8 cellular contexts compared by ENCODE assay signal in the genomic region with DNA sequence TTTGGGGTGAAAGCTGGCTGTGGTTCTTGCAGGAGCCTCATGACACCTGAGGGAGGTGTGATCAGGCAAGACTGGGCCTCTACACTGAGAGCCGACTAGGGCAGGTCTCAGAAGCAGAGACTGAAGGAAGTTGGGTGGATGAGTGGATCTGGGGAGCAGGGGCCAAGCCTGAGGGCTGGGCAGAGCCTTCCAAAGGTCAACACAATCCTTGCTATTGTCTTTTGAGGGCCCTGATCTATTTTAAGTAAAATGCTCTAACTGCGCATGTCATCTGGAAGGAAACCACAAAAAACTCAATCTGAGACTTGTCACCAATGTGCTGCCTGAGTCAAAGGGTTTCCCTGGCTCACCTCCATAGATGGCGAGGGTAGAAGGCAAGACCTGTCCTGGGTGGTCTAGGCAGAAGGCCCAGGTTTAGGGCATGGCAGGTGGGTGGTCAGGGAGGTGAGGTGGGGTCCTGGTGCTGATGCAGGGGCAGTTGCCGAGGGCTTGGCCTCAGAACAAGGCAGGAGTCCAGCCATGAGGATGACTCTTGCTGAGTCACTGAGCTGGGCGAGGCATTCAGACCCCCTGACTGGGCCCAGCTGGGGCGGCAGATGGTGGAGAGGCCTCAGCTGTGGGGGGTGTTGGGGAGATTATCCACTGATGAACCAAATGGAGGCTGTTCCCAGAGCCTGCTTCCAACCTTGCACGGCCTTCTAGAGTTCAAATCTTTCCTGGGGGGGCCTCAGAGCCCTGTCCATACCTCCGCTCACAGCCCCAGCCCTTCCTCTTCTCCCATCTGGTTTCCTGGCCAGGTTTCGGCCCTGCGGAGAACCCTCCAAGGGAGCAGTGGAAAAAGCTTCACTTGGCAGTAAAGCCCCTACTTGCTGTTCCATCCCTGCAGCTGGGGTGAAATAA. TPM values are rescaled to one million over a fixed set of nuclear protein-coding genes. Genes with fewer than 3 reads are reported as not detected.
DNase-seq lines count a peak whose midpoint lies in the region; ATAC-seq lines count a peak whose summit lies in the region.

No MANE protein-coding gene starts in this region.

- DNase-seq in D341Med (ENCODE audit: low spot score) (peak; percentile 86), NCI-H1694 treated with DMSO at 0.1 percent for 48 hours (lab: John Stamatoyannopoulos, UW) (peak; percentile 81), left ventricle myocardium superior (peak; percentile 75), NCI-H2081 (lab: John Stamatoyannopoulos, UW) (no peak), ecto neural progenitor cell (ENCODE audit: low spot score) (no peak)

- H3K36me3 ChIP-seq in skeletal muscle tissue (ENCODE audit: control insufficient read depth in 3 of 3, insufficient read depth in 3 of 3, low read length in 3 of 3): peaks cover 0 to 5% (median 4%) of the 10 kb centered on the region in 3 donors

- no peaks in the 10 kb centered on the region for H3K9me3 ChIP-seq in skeletal muscle tissue (ENCODE audit: control insufficient read depth in 3 of 3, low read length in 3 of 3)

- peak overlapping the region in 2 of 3 donors; percentile 50 to 57 for H3K9ac ChIP-seq in skeletal muscle tissue (ENCODE audit: low read depth in 1 of 3, low read length in 3 of 3)

- H3K27ac ChIP-seq in adipose tissue (ENCODE audit: low read depth, low read length) (peak overlapping the region; percentile 8), skeletal muscle tissue (ENCODE audit: low read depth, low read length) (peak overlapping the region; percentile 69)

- H3K27me3 ChIP-seq in skeletal muscle tissue (ENCODE audit: control insufficient read depth in 3 of 3, insufficient read depth in 3 of 3, low read length in 3 of 3): no peaks in the 10 kb centered on the region

- ATAC-seq in left ventricle myocardium superior (peak; percentile 80), HG02840 (IDR thresholded peaks at IDR 0.05; ENCODE audit: low FRiP score, unreplicated experiment) (no peak)

- H3K4me1 ChIP-seq in skeletal muscle tissue (ENCODE audit: control insufficient read depth in 3 of 3, insufficient read depth in 3 of 3, low read length in 3 of 3): peaks cover 48 to 53% (median 49%) of the 10 kb centered on the region in 3 donors

- intact Hi-C loops in left ventricle myocardium superior (cut with micrococcal nuclease): no loop called here

- peak overlapping the region in 2 of 3 donors; percentile 35 to 56 for H3K4me3 ChIP-seq in skeletal muscle tissue (ENCODE audit: low read length in 3 of 3)

- 40 to 78% (median 44%) methylated on average over 10 of the region's 10 CpGs for WGBS in adipose tissue, 3 donors

RNA-seq across cellular contexts. Expression of a gene that starts 5.1 kb away (rescaled TPM):
- polyA plus RNA-seq in adipose tissue: 100 to 1,000 TPM in 2 of 3 donors, 10 to 100 TPM in 1; 90.1 to 104 (median 103) TPM
- total RNA-seq in left ventricle myocardium superior (47.0 TPM), skeletal muscle tissue (28.2 TPM)

RNA-seq across cellular contexts. Expression of a gene that starts 9.4 kb away (rescaled TPM):
- polyA plus RNA-seq in adipose tissue: 10 to 100 TPM; 15.2 to 33.3 (median 18.5) TPM
- total RNA-seq in left ventricle myocardium superior (16.2 TPM), skeletal muscle tissue (8.9 TPM)

RNA-seq across cellular contexts. Expression of a gene that starts 13.4 kb away (rescaled TPM):
- 1 to 10 TPM in 1 of 3 donors, under 1 TPM in 2; 0.56 to 3.7 (median 0.95) TPM for polyA plus RNA-seq in adipose tissue
- total RNA-seq in left ventricle myocardium superior (3.1 TPM), skeletal muscle tissue (0.52 TPM)

RNA-seq across cellular contexts. Expression of a gene that starts 19.1 kb away (rescaled TPM):
- 100 to 1,000 TPM in 1 of 3 donors, 10 to 100 TPM in 2; 74.2 to 137 (median 83.9) TPM for polyA plus RNA-seq in adipose tissue
- 101 TPM for total RNA-seq in left ventricle myocardium superior
- total RNA-seq in skeletal muscle tissue: 141 TPM

RNA-seq across cellular contexts. Expression of a gene that starts 34.8 kb away (rescaled TPM):
- 10 to 100 TPM; 19.7 to 32.1 (median 29.8) TPM for polyA plus RNA-seq in adipose tissue
- total RNA-seq in left ventricle myocardium superior: 55.2 TPM
- total RNA-seq in skeletal muscle tissue: 33.4 TPM

Comparison
In these comparisons a context has a peak if more than half of its experiments do, and no peak if none do; other contexts are left out.
1. DNase-seq: peak in D341Med (single experiment), NCI-H1694 treated with DMSO at 0.1 percent for 48 hours (single experiment) and left ventricle myocardium superior (single experiment); none in NCI-H2081 (0 of 2) and ecto neural progenitor cell (single experiment).